ENCODE assay signal across 1 cellular context in the genomic region with DNA sequence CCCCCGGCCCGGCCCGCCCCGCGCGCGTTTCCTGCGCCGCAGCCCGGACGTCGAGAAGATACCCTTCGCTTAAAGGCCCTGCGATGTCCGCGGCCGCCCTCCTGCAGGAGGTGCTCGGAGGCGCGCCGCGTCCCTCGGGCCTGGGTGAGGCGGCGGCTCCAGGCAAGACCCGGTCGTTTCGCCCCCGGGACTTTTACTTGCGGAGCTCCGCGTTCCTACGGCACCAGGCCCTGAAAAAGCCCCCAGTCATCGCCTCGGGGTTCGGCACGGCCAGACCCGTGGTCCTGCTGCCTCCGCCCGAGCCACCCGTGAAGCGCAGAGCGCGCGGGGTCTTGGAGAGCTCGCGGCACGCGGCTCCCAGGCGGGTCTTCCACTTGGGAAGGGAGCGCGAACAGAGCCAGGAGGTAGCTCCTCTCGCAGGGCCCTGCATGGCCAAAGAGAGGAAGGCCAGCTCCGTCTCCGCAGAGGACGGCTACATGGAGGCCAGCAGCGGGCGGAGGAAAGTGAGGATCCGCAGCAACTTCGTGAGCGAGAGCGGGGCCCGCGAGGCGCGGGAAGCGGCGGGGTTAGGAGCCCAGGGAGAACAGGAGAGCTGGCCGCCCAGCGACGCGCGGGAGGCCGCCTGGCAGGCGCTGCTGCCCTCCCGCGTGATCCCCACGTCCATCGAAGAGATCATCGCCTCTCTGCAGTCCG.
TF ChIP-seq lines count a peak whose summit lies in the region.

No MANE protein-coding gene starts in this region.

TF ChIP-seq in H1, 55 proteins besides CTCF, POLR2A, EP300 and RAD21:
- TF ChIP-seq EZH2 (IDR thresholded peaks at IDR 0.05; ENCODE audit: low read depth, low read length, severe bottlenecking): peak; percentile 82
- TF ChIP-seq JUN (IDR thresholded peaks at IDR 0.05; ENCODE audit: low read depth, low read length): no peak
- no peak for TF ChIP-seq POU5F1 (IDR thresholded peaks at IDR 0.05; ENCODE audit: low read depth, low read length)
- 0 out of 2 replicates have a peak, but pooled peaks have one; percentile 35 for TF ChIP-seq PHF8 (conservative IDR thresholded peaks at IDR 0.05; ENCODE audit: low read depth, low read length)
- TF ChIP-seq SIX5 (IDR thresholded peaks at IDR 0.05; ENCODE audit: low read depth, low read length): no peak
- no peak; the same call in 1 of the 2 replicates for TF ChIP-seq CBX8 (IDR thresholded peaks at IDR 0.05; ENCODE audit: borderline replicate concordance, low read depth, low read length)
- TF ChIP-seq SUZ12 (IDR thresholded peaks at IDR 0.05; ENCODE audit: low read length): peak; percentile 90
- peak; percentile 7; the same call in 1 of the 2 replicates for TF ChIP-seq CREB1 (IDR thresholded peaks at IDR 0.05)
- TF ChIP-seq RNF2 (IDR thresholded peaks at IDR 0.05; ENCODE audit: borderline replicate concordance, low read depth, low read length, missing control alignments, poor library complexity, severe bottlenecking): peak; percentile 68
- no peak for TF ChIP-seq CHD1 (IDR thresholded peaks at IDR 0.05; ENCODE audit: low read depth, low read length)
- peak; percentile 99 for TF ChIP-seq KDM4A (IDR thresholded peaks at IDR 0.05; ENCODE audit: low read depth, low read length, severe bottlenecking)
- no peak for TF ChIP-seq BRCA1 (IDR thresholded peaks at IDR 0.05; ENCODE audit: low read depth, low read length)
- TF ChIP-seq TBP (IDR thresholded peaks at IDR 0.05; ENCODE audit: low read depth, low read length): peak; percentile 14; the same call in 1 of the 2 replicates
- TF ChIP-seq CTBP2 (IDR thresholded peaks at IDR 0.05; ENCODE audit: borderline replicate concordance, insufficient read depth, insufficient read length, low read length): peak; percentile 69
- TF ChIP-seq RBBP5 (IDR thresholded peaks at IDR 0.05; ENCODE audit: borderline replicate concordance, low read depth, low read length): peak; percentile 78; the same call in 1 of the 2 replicates
- TF ChIP-seq ASH2L (IDR thresholded peaks at IDR 0.05; ENCODE audit: low read length): peak; percentile 90
- TF ChIP-seq EGR1 (IDR thresholded peaks at IDR 0.05; ENCODE audit: borderline replicate concordance, low read depth, low read length): no peak
- no peak for TF ChIP-seq MAFK (IDR thresholded peaks at IDR 0.05; ENCODE audit: low read depth, low read length)
- TF ChIP-seq, protein P1, sequence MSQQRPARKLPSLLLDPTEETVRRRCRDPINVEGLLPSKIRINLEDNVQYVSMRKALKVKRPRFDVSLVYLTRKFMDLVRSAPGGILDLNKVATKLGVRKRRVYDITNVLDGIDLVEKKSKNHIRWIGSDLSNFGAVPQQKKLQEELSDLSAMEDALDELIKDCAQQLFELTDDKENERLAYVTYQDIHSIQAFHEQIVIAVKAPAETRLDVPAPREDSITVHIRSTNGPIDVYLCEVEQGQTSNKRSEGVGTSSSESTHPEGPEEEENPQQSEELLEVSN (IDR thresholded peaks at IDR 0.05): peak; percentile 94
- TF ChIP-seq YY1 (IDR thresholded peaks at IDR 0.05; ENCODE audit: low read depth, low read length): 0 out of 2 replicates have a peak, but pooled peaks have one; percentile 22
- TF ChIP-seq, protein P2, sequence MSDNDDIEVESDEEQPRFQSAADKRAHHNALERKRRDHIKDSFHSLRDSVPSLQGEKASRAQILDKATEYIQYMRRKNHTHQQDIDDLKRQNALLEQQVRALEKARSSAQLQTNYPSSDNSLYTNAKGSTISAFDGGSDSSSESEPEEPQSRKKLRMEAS (IDR thresholded peaks at IDR 0.05): peak; percentile 91
- TF ChIP-seq KDM5A (IDR thresholded peaks at IDR 0.05; ENCODE audit: low read length): no peak
- TF ChIP-seq HDAC2 (IDR thresholded peaks at IDR 0.05; ENCODE audit: borderline replicate concordance in 1 of 2, low read depth in 2 of 2, low read length in 2 of 2): peak in 1 of 2 experiments; percentile 59; a peak in 1 of 4 replicates
- 0 out of 2 replicates have a peak, but pooled peaks have one; percentile 33 for TF ChIP-seq TAF1 (IDR thresholded peaks at IDR 0.05; ENCODE audit: low read depth, low read length)
- TF ChIP-seq RFX5 (IDR thresholded peaks at IDR 0.05; ENCODE audit: borderline replicate concordance, low read depth, low read length): no peak
- TF ChIP-seq, protein P3, sequence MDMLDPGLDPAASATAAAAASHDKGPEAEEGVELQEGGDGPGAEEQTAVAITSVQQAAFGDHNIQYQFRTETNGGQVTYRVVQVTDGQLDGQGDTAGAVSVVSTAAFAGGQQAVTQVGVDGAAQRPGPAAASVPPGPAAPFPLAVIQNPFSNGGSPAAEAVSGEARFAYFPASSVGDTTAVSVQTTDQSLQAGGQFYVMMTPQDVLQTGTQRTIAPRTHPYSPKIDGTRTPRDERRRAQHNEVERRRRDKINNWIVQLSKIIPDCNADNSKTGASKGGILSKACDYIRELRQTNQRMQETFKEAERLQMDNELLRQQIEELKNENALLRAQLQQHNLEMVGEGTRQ (IDR thresholded peaks at IDR 0.05; ENCODE audit: low read length): no peak
